Comparison of ENCODE assay signal across 9 cellular contexts in the genomic region with DNA sequence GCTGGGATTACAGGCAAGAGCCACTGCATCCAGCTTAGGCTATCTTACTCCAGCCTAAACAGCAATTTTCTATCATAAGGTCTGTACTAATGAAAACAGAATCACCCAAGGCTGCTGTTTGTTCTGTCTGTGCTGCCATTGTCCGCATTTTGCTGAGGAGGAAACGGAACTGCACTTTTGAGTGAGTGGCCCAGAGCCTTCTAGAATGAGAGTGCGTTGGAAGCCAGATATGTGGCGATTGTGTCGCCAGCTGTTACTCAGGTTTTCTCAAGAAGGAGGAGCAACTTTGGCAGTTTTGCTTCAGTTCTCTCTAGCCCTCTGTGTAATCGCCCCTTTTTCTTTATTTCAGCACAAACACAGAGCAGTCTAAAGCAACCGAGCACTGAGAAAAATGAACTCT.
"Had no signal": no experiment of that assay in that cellular context is flagged by ENCODE, and none has a peak within 500 bp of the region (broad histone marks: within the 10 kb centered on the region; RNA-seq: fewer than 3 reads in every experiment).

No MANE protein-coding gene starts in this region.

- H3K36me3 ChIP-seq: brain microvascular endothelial cell had no signal

- DNase-seq: activated gamma-delta T cell treated with Interleukin-2 at 50 U/mL for 16 hours; activated naive CD8-positive, alpha-beta T cell treated with anti-CD3 and anti-CD28 coated beads for 36 hours; brain microvascular endothelial cell; esophagus squamous epithelium; foreskin fibroblast; glutamatergic neuron; left colon had no signal

- H3K27me3 Mint-ChIP-seq: naive thymus-derived CD4-positive, alpha-beta T cell had no signal

- H3K9me3 Mint-ChIP-seq: naive thymus-derived CD4-positive, alpha-beta T cell had no signal

- H3K27me3 ChIP-seq: brain microvascular endothelial cell, esophagus squamous epithelium had no signal

- H3K9me3 ChIP-seq: esophagus squamous epithelium had no signal

- H3K27ac ChIP-seq: brain microvascular endothelial cell had no signal

- H3K4me3 ChIP-seq: lung had no signal
